ENCODE assay signal across 1 cellular context in the genomic region with DNA sequence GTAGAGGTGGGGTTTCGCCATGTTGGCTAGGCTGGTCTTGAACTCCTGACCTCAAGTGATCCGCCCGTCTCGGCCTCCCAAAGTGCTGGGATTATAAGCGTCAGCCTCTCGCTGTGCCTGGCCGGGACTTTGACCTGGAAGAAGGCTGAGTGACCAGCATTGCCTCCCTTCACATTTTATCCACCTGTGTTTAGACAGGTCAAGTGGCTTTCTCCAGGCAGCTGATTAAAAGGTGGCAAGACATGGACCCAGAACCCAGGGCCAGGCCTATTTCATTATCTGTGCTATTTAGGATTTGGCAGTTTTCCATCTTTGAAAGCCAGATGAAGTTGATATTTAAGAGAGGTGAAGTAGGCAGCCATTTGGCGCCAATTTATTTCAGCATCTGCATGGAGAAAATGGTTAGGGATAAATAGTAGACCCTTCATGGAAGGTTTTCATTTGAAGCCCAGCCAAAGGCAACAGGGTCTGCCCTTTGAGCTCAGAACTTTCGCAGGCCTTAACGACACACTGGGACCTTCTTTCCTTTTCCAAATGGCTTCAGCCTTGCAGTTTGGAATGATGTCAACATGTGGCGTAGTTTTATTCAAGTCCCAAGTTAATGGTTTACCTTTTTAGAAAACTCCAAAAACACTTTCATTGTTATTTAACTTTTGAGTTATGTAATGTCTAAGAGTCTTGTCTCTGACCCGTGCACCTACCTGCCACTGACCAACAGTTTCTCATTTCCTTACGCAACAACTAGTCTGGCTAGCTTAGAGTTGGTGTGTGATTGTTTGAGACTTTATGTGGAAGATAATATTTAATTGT.
TF ChIP-seq lines count a peak whose summit lies in the region.

No MANE protein-coding gene starts in this region.

TF ChIP-seq in HepG2, 621 proteins besides CTCF, POLR2A, EP300 and RAD21 (continued from another document and continues in another):
- TF ChIP-seq HNRNPUL1 (IDR thresholded peaks at IDR 0.05; ENCODE audit: low read depth, low read length) (peak; percentile 64; the same call in 1 of the 2 replicates), ZNF382 (CRISPR knock-in tag; IDR thresholded peaks at IDR 0.05; ENCODE audit: borderline replicate concordance) (no peak), HNRNPK (IDR thresholded peaks at IDR 0.05; ENCODE audit: low read depth, low read length, poor library complexity, severe bottlenecking) (no peak), E2F5 (CRISPR knock-in tag; conservative IDR thresholded peaks at IDR 0.05) (no peak), ZNF354B (CRISPR knock-in tag; IDR thresholded peaks at IDR 0.05) (no peak), ZNF441 (CRISPR knock-in tag; IDR thresholded peaks at IDR 0.05; ENCODE audit: borderline replicate concordance) (no peak), NCOA5 (CRISPR knock-in tag; IDR thresholded peaks at IDR 0.05) (no peak), ZNF619 (CRISPR knock-in tag; IDR thresholded peaks at IDR 0.05) (no peak), NFATC3 (CRISPR knock-in tag; IDR thresholded peaks at IDR 0.05) (no peak), AFF4 (CRISPR knock-in tag; IDR thresholded peaks at IDR 0.05) (no peak), ZBTB44 (CRISPR knock-in tag; IDR thresholded peaks at IDR 0.05) (no peak), ZNF550 (CRISPR knock-in tag; IDR thresholded peaks at IDR 0.05; ENCODE audit: borderline replicate concordance) (no peak), SALL2 (CRISPR knock-in tag; IDR thresholded peaks at IDR 0.05) (no peak), ZNF75D (CRISPR knock-in tag; IDR thresholded peaks at IDR 0.05; ENCODE audit: borderline replicate concordance) (no peak), SP1 (IDR thresholded peaks at IDR 0.05) (no peak), SP1 (CRISPR knock-in tag; IDR thresholded peaks at IDR 0.05) (no peak), HIVEP1 (CRISPR knock-in tag; IDR thresholded peaks at IDR 0.05) (no peak), PCBP1 (IDR thresholded peaks at IDR 0.05; ENCODE audit: borderline replicate concordance, low read depth, low read length) (no peak), SOX5 (CRISPR knock-in tag; IDR thresholded peaks at IDR 0.05; ENCODE audit: borderline replicate concordance) (peak; percentile 98), NFE2L1 (CRISPR knock-in tag; IDR thresholded peaks at IDR 0.05; ENCODE audit: borderline replicate concordance) (no peak), SMAD3 (CRISPR knock-in tag; IDR thresholded peaks at IDR 0.05) (peak; percentile 65; the same call in 1 of the 2 replicates), ZNF710 (CRISPR knock-in tag; IDR thresholded peaks at IDR 0.05; ENCODE audit: borderline replicate concordance) (peak; percentile 29; the same call in 1 of the 2 replicates), CERS6 (CRISPR knock-in tag; IDR thresholded peaks at IDR 0.05) (no peak), MEIS2 (CRISPR knock-in tag; IDR thresholded peaks at IDR 0.05) (no peak), CBFB (CRISPR knock-in tag; IDR thresholded peaks at IDR 0.05) (no peak), MAX (IDR thresholded peaks at IDR 0.05) (peak; percentile 34; the same call in 1 of the 2 replicates), RARG (CRISPR knock-in tag; IDR thresholded peaks at IDR 0.05; ENCODE audit: low read depth) (no peak), ZNF615 (CRISPR knock-in tag; IDR thresholded peaks at IDR 0.05; ENCODE audit: borderline replicate concordance) (no peak; the same call in 1 of the 2 replicates), ZNF883 (CRISPR knock-in tag; IDR thresholded peaks at IDR 0.05; ENCODE audit: not compliant biosample characterization) (no peak), NR2F2 (IDR thresholded peaks at IDR 0.05; ENCODE audit: borderline replicate concordance, low read depth) (0 out of 2 replicates have a peak, but pooled peaks have one; percentile 50), MLLT10 (CRISPR knock-in tag; IDR thresholded peaks at IDR 0.05) (no peak), ZNF101 (CRISPR knock-in tag; IDR thresholded peaks at IDR 0.05; ENCODE audit: borderline replicate concordance, low read depth) (no peak), ELF3 (CRISPR knock-in tag; IDR thresholded peaks at IDR 0.05) (peak; percentile 44; the same call in 1 of the 2 replicates), KLF15 (CRISPR knock-in tag; IDR thresholded peaks at IDR 0.05; ENCODE audit: borderline replicate concordance) (no peak), ZNF317 (CRISPR knock-in tag; IDR thresholded peaks at IDR 0.05) (0 out of 2 replicates have a peak, but pooled peaks have one; percentile 51), KLF13 (CRISPR knock-in tag; IDR thresholded peaks at IDR 0.05) (no peak), ZNF136 (CRISPR knock-in tag; IDR thresholded peaks at IDR 0.05; ENCODE audit: low read depth) (no peak), ZNF792 (CRISPR knock-in tag; IDR thresholded peaks at IDR 0.05) (peak; percentile 76; the same call in 1 of the 2 replicates)
- TF ChIP-seq, protein P1, sequence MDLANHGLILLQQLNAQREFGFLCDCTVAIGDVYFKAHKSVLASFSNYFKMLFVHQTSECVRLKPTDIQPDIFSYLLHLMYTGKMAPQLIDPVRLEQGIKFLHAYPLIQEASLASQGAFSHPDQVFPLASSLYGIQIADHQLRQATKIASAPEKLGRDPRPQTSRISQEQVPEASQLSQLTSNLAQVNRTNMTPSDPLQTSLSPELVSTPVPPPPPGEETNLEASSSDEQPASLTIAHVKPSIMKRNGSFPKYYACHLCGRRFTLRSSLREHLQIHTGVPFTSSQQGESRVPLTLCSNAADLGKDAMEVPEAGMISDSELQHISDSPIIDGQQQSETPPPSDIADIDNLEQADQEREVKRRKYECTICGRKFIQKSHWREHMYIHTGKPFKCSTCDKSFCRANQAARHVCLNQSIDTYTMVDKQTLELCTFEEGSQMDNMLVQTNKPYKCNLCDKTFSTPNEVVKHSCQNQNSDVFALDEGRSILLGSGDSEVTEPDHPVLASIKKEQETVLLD (CRISPR knock-in tag; IDR thresholded peaks at IDR 0.05; ENCODE audit: low read depth) = no peak
- TF ChIP-seq, protein P2, sequence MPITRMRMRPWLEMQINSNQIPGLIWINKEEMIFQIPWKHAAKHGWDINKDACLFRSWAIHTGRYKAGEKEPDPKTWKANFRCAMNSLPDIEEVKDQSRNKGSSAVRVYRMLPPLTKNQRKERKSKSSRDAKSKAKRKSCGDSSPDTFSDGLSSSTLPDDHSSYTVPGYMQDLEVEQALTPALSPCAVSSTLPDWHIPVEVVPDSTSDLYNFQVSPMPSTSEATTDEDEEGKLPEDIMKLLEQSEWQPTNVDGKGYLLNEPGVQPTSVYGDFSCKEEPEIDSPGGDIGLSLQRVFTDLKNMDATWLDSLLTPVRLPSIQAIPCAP (CRISPR knock-in tag; IDR thresholded peaks at IDR 0.05; ENCODE audit: low read depth) = no peak
- TF ChIP-seq, protein P3, sequence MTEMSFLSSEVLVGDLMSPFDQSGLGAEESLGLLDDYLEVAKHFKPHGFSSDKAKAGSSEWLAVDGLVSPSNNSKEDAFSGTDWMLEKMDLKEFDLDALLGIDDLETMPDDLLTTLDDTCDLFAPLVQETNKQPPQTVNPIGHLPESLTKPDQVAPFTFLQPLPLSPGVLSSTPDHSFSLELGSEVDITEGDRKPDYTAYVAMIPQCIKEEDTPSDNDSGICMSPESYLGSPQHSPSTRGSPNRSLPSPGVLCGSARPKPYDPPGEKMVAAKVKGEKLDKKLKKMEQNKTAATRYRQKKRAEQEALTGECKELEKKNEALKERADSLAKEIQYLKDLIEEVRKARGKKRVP (CRISPR knock-in tag; IDR thresholded peaks at IDR 0.05) = no peak
- TF ChIP-seq, protein P4, sequence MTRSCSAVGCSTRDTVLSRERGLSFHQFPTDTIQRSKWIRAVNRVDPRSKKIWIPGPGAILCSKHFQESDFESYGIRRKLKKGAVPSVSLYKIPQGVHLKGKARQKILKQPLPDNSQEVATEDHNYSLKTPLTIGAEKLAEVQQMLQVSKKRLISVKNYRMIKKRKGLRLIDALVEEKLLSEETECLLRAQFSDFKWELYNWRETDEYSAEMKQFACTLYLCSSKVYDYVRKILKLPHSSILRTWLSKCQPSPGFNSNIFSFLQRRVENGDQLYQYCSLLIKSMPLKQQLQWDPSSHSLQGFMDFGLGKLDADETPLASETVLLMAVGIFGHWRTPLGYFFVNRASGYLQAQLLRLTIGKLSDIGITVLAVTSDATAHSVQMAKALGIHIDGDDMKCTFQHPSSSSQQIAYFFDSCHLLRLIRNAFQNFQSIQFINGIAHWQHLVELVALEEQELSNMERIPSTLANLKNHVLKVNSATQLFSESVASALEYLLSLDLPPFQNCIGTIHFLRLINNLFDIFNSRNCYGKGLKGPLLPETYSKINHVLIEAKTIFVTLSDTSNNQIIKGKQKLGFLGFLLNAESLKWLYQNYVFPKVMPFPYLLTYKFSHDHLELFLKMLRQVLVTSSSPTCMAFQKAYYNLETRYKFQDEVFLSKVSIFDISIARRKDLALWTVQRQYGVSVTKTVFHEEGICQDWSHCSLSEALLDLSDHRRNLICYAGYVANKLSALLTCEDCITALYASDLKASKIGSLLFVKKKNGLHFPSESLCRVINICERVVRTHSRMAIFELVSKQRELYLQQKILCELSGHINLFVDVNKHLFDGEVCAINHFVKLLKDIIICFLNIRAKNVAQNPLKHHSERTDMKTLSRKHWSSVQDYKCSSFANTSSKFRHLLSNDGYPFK (CRISPR knock-in tag; IDR thresholded peaks at IDR 0.05; ENCODE audit: borderline replicate concordance) = no peak
- TF ChIP-seq, protein P5, sequence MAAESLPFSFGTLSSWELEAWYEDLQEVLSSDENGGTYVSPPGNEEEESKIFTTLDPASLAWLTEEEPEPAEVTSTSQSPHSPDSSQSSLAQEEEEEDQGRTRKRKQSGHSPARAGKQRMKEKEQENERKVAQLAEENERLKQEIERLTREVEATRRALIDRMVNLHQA (CRISPR knock-in tag; IDR thresholded peaks at IDR 0.05) = no peak
